Comparison of ENCODE assay signal across 28 cellular contexts in genomic region chr4:95381843-95382580, GRCh38.
"Had no signal": no experiment of that assay in that cellular context is flagged by ENCODE, and none has a peak within 500 bp of the region (broad histone marks: within the 10 kb centered on the region; RNA-seq: fewer than 3 reads in every experiment).

No MANE protein-coding gene starts in this region.

- H3K9me3 ChIP-seq: heart right ventricle, left lung, lower lobe of right lung, ovary, right atrium auricular region, right lobe of liver, stomach, testis, tibial nerve, vagina had no signal

- H3K27ac Mint-ChIP-seq: immature natural killer cell; mesothelial cell of epicardium; naive B cell; natural killer cell; progenitor cell of endocrine pancreas; stimulated activated memory B cell treated with anti-CD40 and anti-IgM and Interleukin-4, amounts not matched to agents 10 μg/mL and 1 μg/mL and 100 μg/mL, for 72 hours; type B pancreatic cell had no signal

- H3K4me3 ChIP-seq: heart right ventricle, hepatocyte, left lung, lower lobe of right lung, ovary, right atrium auricular region, right lobe of liver, smooth muscle cell, stomach, testis, tibial nerve, vagina had no signal

- ATAC-seq: heart right ventricle; left colon; left lung; lower lobe of right lung; natural killer cell; right lobe of liver; stimulated activated memory B cell treated with anti-CD40 and anti-IgM and Interleukin-4, amounts not matched to agents 10 μg/mL and 1 μg/mL and 100 μg/mL, for 72 hours had no signal

- H3K36me3 ChIP-seq: heart right ventricle, left lung, lower lobe of right lung, ovary, right atrium auricular region, right lobe of liver, stomach, tibial nerve, vagina had no signal

- H3K27me3 ChIP-seq: heart right ventricle, hepatocyte, left lung, ovary, right atrium auricular region, right lobe of liver, stomach, testis, tibial nerve, vagina had no signal

- H3K27ac ChIP-seq: heart right ventricle, hepatocyte, left lung, lower lobe of right lung, ovary, right atrium auricular region, right lobe of liver, stomach, testis, tibial nerve, vagina had no signal

- DNase-seq: heart right ventricle; immature natural killer cell; kidney; left colon; left lung; lower lobe of right lung; mammary epithelial cell; mesenchymal stem cell; naive B cell; natural killer cell; ovary; right lobe of liver; stimulated activated CD4-positive, alpha-beta T cell treated with anti-CD3 and anti-CD28 coated beads, Interleukin-1b, Interleukin-23, amount 100 ng/mL, for 48 hours; stimulated activated CD4-positive, alpha-beta T cell treated with anti-CD3 and anti-CD28 coated beads, Interleukin-2, amount 100 ng/mL, for 48 hours; stimulated activated CD4-positive, alpha-beta T cell treated with anti-CD3 and anti-CD28 coated beads, Interleukin-4, amount 100 ng/mL, for 4 hours; stimulated activated CD8-positive, alpha-beta memory T cell treated with anti-CD3 and anti-CD28 coated beads, Interleukin-4, amount 100 ng/mL, for 48 hours; stimulated activated naive CD4-positive, alpha-beta T cell treated with Interleukin-2 at 50 U/mL for 16 hours; stomach; testis had no signal

- H3K4me3 Mint-ChIP-seq: immature natural killer cell; mesothelial cell of epicardium; naive B cell; natural killer cell; stimulated activated memory B cell treated with anti-CD40 and anti-IgM and Interleukin-4, amounts not matched to agents 10 μg/mL and 1 μg/mL and 100 μg/mL, for 72 hours; type B pancreatic cell had no signal

- H3K36me3 Mint-ChIP-seq: immature natural killer cell; naive B cell; natural killer cell; stimulated activated memory B cell treated with anti-CD40 and anti-IgM and Interleukin-4, amounts not matched to agents 10 μg/mL and 1 μg/mL and 100 μg/mL, for 72 hours had no signal

- H3K4me1 ChIP-seq: heart right ventricle, left lung, lower lobe of right lung, right atrium auricular region, right lobe of liver, stomach, testis, tibial nerve, vagina had no signal

- H3K9me3 Mint-ChIP-seq: mesothelial cell of epicardium; stimulated activated memory B cell treated with anti-CD40 and anti-IgM and Interleukin-4, amounts not matched to agents 10 μg/mL and 1 μg/mL and 100 μg/mL, for 72 hours; type B pancreatic cell had no signal

- H3K4me1 Mint-ChIP-seq: immature natural killer cell; naive B cell; natural killer cell; stimulated activated memory B cell treated with anti-CD40 and anti-IgM and Interleukin-4, amounts not matched to agents 10 μg/mL and 1 μg/mL and 100 μg/mL, for 72 hours had no signal

- H3K27me3 Mint-ChIP-seq: naive B cell; stimulated activated memory B cell treated with anti-CD40 and anti-IgM and Interleukin-4, amounts not matched to agents 10 μg/mL and 1 μg/mL and 100 μg/mL, for 72 hours had no signal
